ENCODE assay signal across 21 cellular contexts in genomic region chr4:150771374-150771773, GRCh38.
"Had no signal": no experiment of that assay in that cellular context is flagged by ENCODE, and none has a peak within 500 bp of the region (broad histone marks: within the 10 kb centered on the region; RNA-seq: fewer than 3 reads in every experiment).

No MANE protein-coding gene starts in this region.

- DNase-seq: KBM-7, MV-4-11, NCI-H1048, NCI-H1105, NCI-H1417, NCI-H1436 treated with DMSO at 0.1 percent for 48 hours, NCI-H1694, NCI-H187 treated with DMSO at 0.1 percent for 48 hours, NCI-H2029 treated with DMSO at 0.1 percent for 48 hours, NCI-H2171 treated with DMSO at 0.1 percent for 48 hours, NCI-H345, NCI-H446 treated with DMSO at 0.1 percent for 48 hours, NCI-H524 treated with DMSO at 0.1 percent for 48 hours, NCI-H69, NCI-H774, PC-3, SHP77, SK-N-SH, SW 1271 had no signal

- H3K9me3 ChIP-seq: SK-N-SH had no signal

- H3K27ac ChIP-seq: HL-60, RWPE1 had no signal

- H3K4me2 ChIP-seq: SK-N-SH had no signal

- H3K9ac ChIP-seq: SK-N-SH had no signal
